In the genomic region with DNA sequence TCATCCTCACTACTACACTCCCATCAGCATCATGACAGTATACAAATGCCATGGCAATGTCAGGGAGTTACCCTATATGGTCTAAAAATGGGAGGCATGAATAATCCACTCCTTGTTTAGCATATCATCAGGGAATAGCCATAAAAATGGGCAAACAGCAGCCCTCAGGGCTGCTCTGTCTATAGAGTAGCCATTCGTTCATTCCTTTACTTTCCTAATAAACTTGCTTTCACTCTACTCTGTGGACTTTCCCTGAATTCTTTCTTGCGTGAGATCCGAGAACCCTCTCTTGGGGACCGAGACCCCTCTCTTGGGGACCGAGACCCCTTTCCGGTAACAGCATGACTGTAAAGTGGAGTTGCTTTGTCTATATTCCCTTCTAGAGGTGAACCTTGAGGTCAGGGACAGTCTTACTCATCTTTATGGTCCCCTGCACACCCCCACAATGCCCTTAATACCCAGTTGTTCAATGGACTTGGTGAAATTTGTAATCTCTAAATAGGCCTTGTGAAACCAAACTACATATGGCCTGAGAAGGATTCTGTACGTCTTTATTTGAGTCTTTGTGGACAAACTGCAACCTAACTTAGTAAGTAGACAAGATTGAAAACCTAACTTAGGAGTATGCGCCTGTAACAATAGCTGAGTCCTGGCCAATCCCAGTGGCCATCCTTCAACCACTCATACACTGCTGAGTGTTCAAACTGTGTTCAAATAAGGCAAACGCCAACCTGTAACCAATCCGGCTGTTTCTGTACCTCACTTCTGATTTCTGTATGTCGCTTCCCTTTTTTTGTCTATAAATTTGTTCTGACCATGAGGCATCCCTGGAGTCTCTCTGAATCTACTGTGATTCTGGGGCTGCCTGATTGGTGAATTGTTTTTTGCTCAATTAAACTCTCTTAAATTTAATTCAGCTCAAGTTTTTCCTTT, we compare ENCODE assay signal across 12 cellular contexts. TPM values are rescaled to one million over a fixed set of nuclear protein-coding genes. Genes with fewer than 3 reads are reported as not detected.
DNase-seq lines count a peak whose midpoint lies in the region; ATAC-seq and TF ChIP-seq lines count a peak whose summit lies in the region.
"Had no signal": no experiment of that assay in that cellular context is flagged by ENCODE, and none has a peak within 500 bp of the region (broad histone marks: within the 10 kb centered on the region; RNA-seq: fewer than 3 reads in every experiment).

No MANE protein-coding gene starts in this region.

- TF ChIP-seq CTCF in smooth muscle cell (IDR thresholded peaks at IDR 0.05; ENCODE audit: borderline replicate concordance, insufficient read depth, poor library complexity, severe bottlenecking) (no peak), lower lobe of right lung (IDR thresholded peaks at IDR 0.05) (no peak)

- no peak overlapping the region for H2AFZ ChIP-seq in smooth muscle cell (ENCODE audit: low read depth)

- no peak for DNase-seq in smooth muscle cell (lab: John Stamatoyannopoulos, UW; ENCODE audit: unreplicated experiment)
- DNase-seq in lower lobe of right lung, result no peak
- DNase-seq in H7, result no peak
- no peak for DNase-seq in GM03348 (ENCODE audit: low spot score)
- DNase-seq: activated gamma-delta T cell treated with Interleukin-2 at 50 U/mL for 16 hours, DMS53, KBM-7, naive B cell, NCI-H446 had no signal

- H3K4me2 ChIP-seq in smooth muscle cell, result peak overlapping the region; percentile 51

- no peaks in the 10 kb centered on the region for H3K9me3 ChIP-seq in smooth muscle cell (replicated peaks; ENCODE audit: low read depth)
- no peaks in the 10 kb centered on the region for H3K9me3 ChIP-seq in lower lobe of right lung

- ATAC-seq in GM19035 (IDR thresholded peaks at IDR 0.05; ENCODE audit: unreplicated experiment) (peak; percentile 55), HG02852 (IDR thresholded peaks at IDR 0.05; ENCODE audit: unreplicated experiment) (peak; percentile 63), HG03565 (IDR thresholded peaks at IDR 0.05; ENCODE audit: unreplicated experiment) (peak; percentile 56), lower lobe of right lung (no peak)

- H3K4me1 ChIP-seq in smooth muscle cell (ENCODE audit: low read depth) (no peaks in the 10 kb centered on the region), lower lobe of right lung (no peaks in the 10 kb centered on the region)

- 82% methylated on average over 11 of the region's 11 CpGs for WGBS in smooth muscle cell (ENCODE audit: low lambda C conversion rate)

- no peaks in the 10 kb centered on the region for H3F3A ChIP-seq in smooth muscle cell (ENCODE audit: low read depth)

- H3K4me3 ChIP-seq in smooth muscle cell (no peak overlapping the region), lower lobe of right lung (no peak overlapping the region), H7 (ENCODE audit: insufficient read depth, low read depth, low read length) (no peak overlapping the region)

- H3K27ac ChIP-seq in smooth muscle cell (ENCODE audit: low read depth), result peak overlapping the region; percentile 98
- H3K27ac ChIP-seq in lower lobe of right lung, result no peak overlapping the region

- peak overlapping the region; percentile 91 for H3K9ac ChIP-seq in smooth muscle cell (ENCODE audit: low read depth)

- H3K79me2 ChIP-seq in smooth muscle cell (ENCODE audit: low read depth), result no peaks in the 10 kb centered on the region

- H3K27me3 ChIP-seq in smooth muscle cell (ENCODE audit: low read depth) (no peaks in the 10 kb centered on the region), lower lobe of right lung (ENCODE audit: low read depth) (no peaks in the 10 kb centered on the region), H7 (ENCODE audit: control insufficient read depth, insufficient read depth, low read length) (no peaks in the 10 kb centered on the region)

- intact Hi-C loops in lower lobe of right lung (cut with DNase I), result no loop called here

- H4K20me1 ChIP-seq in smooth muscle cell (ENCODE audit: low read depth), result no peaks in the 10 kb centered on the region

- H3K36me3 ChIP-seq in smooth muscle cell (ENCODE audit: low read depth) (no peaks in the 10 kb centered on the region), lower lobe of right lung (no peaks in the 10 kb centered on the region), H7 (replicated peaks; ENCODE audit: control insufficient read depth, insufficient read depth, low read length) (no peaks in the 10 kb centered on the region)

RNA-seq across cellular contexts. Expression of a gene that starts 32.3 kb away (rescaled TPM):
- 38.2 and 44.0 TPM in 2 replicates for total RNA-seq in smooth muscle cell
- polyA plus RNA-seq in smooth muscle cell, result 20.8 and 23.6 TPM in 2 replicates
- total RNA-seq in lower lobe of right lung, result 15.8 TPM
- 29.2 and 34.7 TPM in 2 replicates for total RNA-seq in H7 (2014; rRNA removed; shearing (Covaris generic))

Comparison
In these comparisons a context has a peak if more than half of its experiments do, and no peak if none do; other contexts are left out.
1. ATAC-seq: peak in GM19035 (single experiment), HG02852 (single experiment) and HG03565 (single experiment); none in lower lobe of right lung (0 of 2).